ENCODE assay signal across 8 cellular contexts in genomic region chr1:28369518-28370219, GRCh38. TPM values are rescaled to one million over a fixed set of nuclear protein-coding genes. Genes with fewer than 3 reads are reported as not detected.
DNase-seq lines count a peak whose midpoint lies in the region; ATAC-seq and TF ChIP-seq lines count a peak whose summit lies in the region.

PHACTR4 (plus strand) TSS chr1:28369740; CDS start chr1:28407448, 37,708 bp downstream.

- H3K4me3 ChIP-seq in HFF-Myc (replicated peaks; ENCODE audit: low read depth, low read length): peak within 1 kb of the TSS; percentile 78

- H3K36me3 Mint-ChIP-seq in activated naive CD4-positive, alpha-beta T cell treated with anti-CD3 and anti-CD28 coated beads, Interleukin-2, amount 50 U/mL, for 72 hours: peaks cover 0 to 8% of the 10 kb centered on the region in 2 donors

- ATAC-seq in activated naive CD4-positive, alpha-beta T cell treated with anti-CD3 and anti-CD28 coated beads, Interleukin-2, amount 50 U/mL, for 72 hours: peak; percentile 92 to 94
- peak; percentile 99 for ATAC-seq in omental fat pad (ENCODE audit: low FRiP score)

- peak within 1 kb of the TSS; percentile 92 to 95 for H3K27ac Mint-ChIP-seq in activated naive CD4-positive, alpha-beta T cell treated with anti-CD3 and anti-CD28 coated beads, Interleukin-2, amount 50 U/mL, for 72 hours

- no peaks in the 10 kb centered on the region for H3K9me3 Mint-ChIP-seq in activated naive CD4-positive, alpha-beta T cell treated with anti-CD3 and anti-CD28 coated beads, Interleukin-2, amount 50 U/mL, for 72 hours

- peak within 1 kb of the TSS; percentile 73 for H3K27ac ChIP-seq in temporal lobe (ENCODE audit: low read depth, low read length)

- DNase-seq in GM04504 (ENCODE audit: low read depth): peak; percentile 77
- peak; percentile 77 for DNase-seq in HFF-Myc (ENCODE audit: extremely low read depth, low read depth)
- peak; percentile 76 for DNase-seq in NCI-H1048 (lab: John Stamatoyannopoulos, UW)
- DNase-seq in SKM-1 treated with dmso at 0.1 percent for 144 hours (lab: John Stamatoyannopoulos, UW; ENCODE audit: unreplicated experiment): peak; percentile 92
- peak; percentile 81 to 88 for DNase-seq in activated naive CD4-positive, alpha-beta T cell treated with anti-CD3 and anti-CD28 coated beads, Interleukin-2, amount 50 U/mL, for 72 hours (ENCODE audit: low spot score in 2 of 2)
- peak; percentile 95 for DNase-seq in glomerular visceral epithelial cell (ENCODE audit: extremely low spot score)
- DNase-seq in omental fat pad (ENCODE audit: low spot score): peak; percentile 74

- TF ChIP-seq CTCF in HFF-Myc (IDR thresholded peaks at IDR 0.05; ENCODE audit: low read depth, low read length, missing control alignments) (no peak), omental fat pad (IDR thresholded peaks at IDR 0.05) (no peak)

RNA-seq across cellular contexts. Expression of gene PHACTR4, which starts in this region (rescaled TPM):
- 10 to 100 TPM; 23.5 to 30.4 TPM for total RNA-seq in activated naive CD4-positive, alpha-beta T cell treated with anti-CD3 and anti-CD28 coated beads, Interleukin-2, amount 50 U/mL, for 72 hours
- 10 to 100 TPM; 13.1 to 22.1 (median 15.8) TPM for total RNA-seq in omental fat pad
- 12.5 TPM for total RNA-seq in temporal lobe

Comparison
In these comparisons a context has a peak if more than half of its experiments do, and no peak if none do; other contexts are left out.
1. Peak in every context shown above with its lines: DNase-seq, ATAC-seq, H3K4me3 ChIP-seq and H3K27ac ChIP-seq.